In the genomic region with DNA sequence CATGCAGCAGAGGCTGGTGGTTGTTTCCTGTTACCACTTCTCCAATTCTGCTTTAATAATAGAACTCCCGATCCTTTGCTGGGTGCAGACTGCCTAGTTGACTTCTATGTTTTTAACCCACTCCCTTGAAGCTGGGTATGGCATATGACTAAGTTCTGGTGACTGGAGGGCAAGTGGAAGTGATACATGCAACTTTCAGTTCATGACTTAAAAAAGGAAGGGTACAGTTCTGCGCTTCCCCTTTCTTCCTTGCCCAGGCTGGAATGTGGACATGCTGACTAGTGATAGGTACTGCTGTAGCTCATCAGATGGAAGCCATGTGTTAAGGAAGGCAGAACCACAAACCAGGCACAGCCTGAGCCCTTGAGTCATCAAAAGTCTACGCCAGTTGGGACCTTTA, we compare ENCODE assay signal across 10 cellular contexts. TPM values are rescaled to one million over a fixed set of nuclear protein-coding genes. Genes with fewer than 3 reads are reported as not detected.
A peak's percentile ranks its signal among the peaks of the same experiment; 100 is the strongest.
DNase-seq lines count a peak whose midpoint lies in the region; ATAC-seq and TF ChIP-seq lines count a peak whose summit lies in the region.
"Had no signal": no experiment of that assay in that cellular context is flagged by ENCODE, and none has a peak within 500 bp of the region (broad histone marks: within the 10 kb centered on the region; RNA-seq: fewer than 3 reads in every experiment).

No MANE protein-coding gene starts in this region.

- H3K27ac Mint-ChIP-seq in CD4-positive, alpha-beta memory T cell = no peak overlapping the region

- no peak for TF ChIP-seq POLR2A in gastrocnemius medialis (IDR thresholded peaks at IDR 0.05)

- CTCF ChIA-PET in CD4-positive, alpha-beta memory T cell (lab: Charles Lee; ENCODE audit: partially characterized antibody) = no interaction called here

- H3K27ac ChIP-seq in duodenal mucosa (ENCODE audit: low read depth, low read length) (peak overlapping the region; percentile 8), gastrocnemius medialis (peak overlapping the region; percentile 64 to 69 (median 66))
- no peak overlapping the region for H3K27ac ChIP-seq in CD4-positive, alpha-beta memory T cell (ENCODE audit: low read depth, low read length)
- H3K27ac ChIP-seq: SJSA1 had no signal

- POLR2A ChIA-PET in CD4-positive, alpha-beta memory T cell (lab: Charles Lee; ENCODE audit: partially characterized antibody) = no interaction called here

- H3K36me3 ChIP-seq in duodenal mucosa (ENCODE audit: control insufficient read depth in 1 of 2, insufficient read depth in 2 of 2, low read length in 2 of 2) = no peaks in the 10 kb centered on the region
- no peaks in the 10 kb centered on the region for H3K36me3 ChIP-seq in gastrocnemius medialis
- H3K36me3 ChIP-seq in CD4-positive, alpha-beta memory T cell (ENCODE audit: insufficient read depth, low read length) = no peaks in the 10 kb centered on the region
- H3K36me3 ChIP-seq: SJSA1 had no signal

- peaks cover 22 to 33% (median 27%) of the 10 kb centered on the region in 4 donors for H3K4me1 Mint-ChIP-seq in CD4-positive, alpha-beta memory T cell

- no peak overlapping the region for H3K9ac ChIP-seq in duodenal mucosa (ENCODE audit: low read depth in 1 of 2, low read length in 2 of 2)

- no peak overlapping the region for H3K4me3 Mint-ChIP-seq in CD4-positive, alpha-beta memory T cell

- H3K27me3 Mint-ChIP-seq in CD4-positive, alpha-beta memory T cell = no peaks in the 10 kb centered on the region

- H3K4me1 ChIP-seq in duodenal mucosa (ENCODE audit: control insufficient read depth in 1 of 2, insufficient read depth in 2 of 2, low read length in 2 of 2) (no peaks in the 10 kb centered on the region), gastrocnemius medialis (peaks cover 26 to 42% of the 10 kb centered on the region in 2 donors)
- H3K4me1 ChIP-seq in CD4-positive, alpha-beta memory T cell (ENCODE audit: insufficient read depth, low read length) = peaks cover 9% of the 10 kb centered on the region
- H3K4me1 ChIP-seq: SJSA1 had no signal

- in situ Hi-C loops in gastrocnemius medialis (cut with MboI; ENCODE audit: low sequenced_read_pairs in 4 of 4) = no loop called here

- DNase-seq in gastrocnemius medialis (peak; percentile 18 to 31), NCI-H446 treated with DMSO at 0.1 percent for 48 hours (lab: John Stamatoyannopoulos, UW) (no peak)
- no peak for DNase-seq in CD4-positive, alpha-beta memory T cell
- DNase-seq: effector memory CD4-positive, alpha-beta T cell had no signal

- no peaks in the 10 kb centered on the region for H3K9me3 Mint-ChIP-seq in CD4-positive, alpha-beta memory T cell

- TF ChIP-seq CTCF in gastrocnemius medialis (IDR thresholded peaks at IDR 0.05 in 4 of 5, conservative IDR thresholded peaks at IDR 0.05 in 1 of 5) = no peak

- intact Hi-C loops in gastrocnemius medialis (cut with DNase I; ENCODE audit: low total_unique reads) = loop anchor here (5.0 to 10.0 kb wide), 2 partner anchors 49 to 127 kb away; no protein-coding TSS in a partner anchor
- intact Hi-C loops in CD4-positive, alpha-beta memory T cell (cut with micrococcal nuclease) = no loop called here

- H3K27me3 ChIP-seq in duodenal mucosa (ENCODE audit: control insufficient read depth in 1 of 2, insufficient read depth in 2 of 2, low read length in 2 of 2) = no peaks in the 10 kb centered on the region
- H3K27me3 ChIP-seq in gastrocnemius medialis = no peaks in the 10 kb centered on the region
- no peaks in the 10 kb centered on the region for H3K27me3 ChIP-seq in CD4-positive, alpha-beta memory T cell (ENCODE audit: insufficient read depth, low read length)

- ATAC-seq in GM18511 (IDR thresholded peaks at IDR 0.05; ENCODE audit: unreplicated experiment) (peak; percentile 60), HG03432 (IDR thresholded peaks at IDR 0.05; ENCODE audit: unreplicated experiment) (peak; percentile 73), gastrocnemius medialis (peak in 1 of 2 donors; percentile 28), HG03039 (IDR thresholded peaks at IDR 0.05; ENCODE audit: unreplicated experiment) (no peak), HG03565 (IDR thresholded peaks at IDR 0.05; ENCODE audit: unreplicated experiment) (no peak)

- H3K4me3 ChIP-seq in duodenal mucosa (ENCODE audit: low read depth in 1 of 2, low read length in 2 of 2) (no peak overlapping the region), gastrocnemius medialis (no peak overlapping the region)
- H3K4me3 ChIP-seq in CD4-positive, alpha-beta memory T cell (ENCODE audit: low read length in 2 of 2) = no peak overlapping the region
- H3K4me3 ChIP-seq: SJSA1 had no signal

- H3K36me3 Mint-ChIP-seq in CD4-positive, alpha-beta memory T cell = peaks cover 10 to 31% of the 10 kb centered on the region in 2 donors

- H3K9me3 ChIP-seq in duodenal mucosa (ENCODE audit: control insufficient read depth in 1 of 2, low read length in 2 of 2) (no peaks in the 10 kb centered on the region), gastrocnemius medialis (no peaks in the 10 kb centered on the region)
- H3K9me3 ChIP-seq in CD4-positive, alpha-beta memory T cell (ENCODE audit: control insufficient read depth in 1 of 2, low read length in 2 of 2) = no peaks in the 10 kb centered on the region
- H3K9me3 ChIP-seq: SJSA1 had no signal

RNA-seq across cellular contexts. Expression of a gene that starts 2.4 kb away (rescaled TPM):
- 100 to 1,000 TPM in 3 of 4 donors, 10 to 100 TPM in 1; 77.1 to 135 (median 126) TPM for total RNA-seq in gastrocnemius medialis
- total RNA-seq in CD4-positive, alpha-beta memory T cell = 1 to 10 TPM; 3.0 to 3.1 TPM
- polyA plus RNA-seq in CD4-positive, alpha-beta memory T cell = 1 to 10 TPM in 1 of 2 donors, not detected in 1; 3.2 TPM

Comparison
In these comparisons a context has a peak if more than half of its experiments do, and no peak if none do; other contexts are left out.
1. ATAC-seq: peak in GM18511 (single experiment) and HG03432 (single experiment); none in HG03039 (single experiment) and HG03565 (single experiment).
2. DNase-seq: peak in gastrocnemius medialis (2 of 2); none in NCI-H446 treated with DMSO at 0.1 percent for 48 hours (single experiment) and CD4-positive, alpha-beta memory T cell (0 of 5).
3. RNA of a gene that starts 2.4 kb away (total RNA-seq): 77.1 to 135 TPM in gastrocnemius medialis; 3.0 to 3.1 TPM in CD4-positive, alpha-beta memory T cell; every median in the first group is over 10 times any median in the second.